Comparison of ENCODE assay signal across 21 cellular contexts in the genomic region with DNA sequence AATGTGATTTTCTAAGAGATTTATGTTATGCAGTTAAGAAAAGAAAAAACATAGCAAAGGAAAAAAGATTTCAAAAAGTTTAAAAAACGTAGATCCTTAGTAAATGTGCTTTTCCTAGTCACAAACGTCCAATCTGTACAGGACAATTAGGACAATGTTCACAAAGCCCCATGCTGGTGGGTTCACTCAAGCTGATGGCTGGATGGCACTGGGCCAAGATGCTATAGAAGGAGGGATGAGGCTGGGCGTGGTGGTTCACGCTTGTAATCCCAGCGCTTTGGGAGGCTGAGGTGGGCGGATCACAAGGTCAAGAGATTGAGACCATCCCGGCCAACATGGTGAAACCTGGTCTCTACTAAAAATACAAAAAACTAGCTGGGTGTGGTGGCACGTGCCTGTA. TPM values are rescaled to one million over a fixed set of nuclear protein-coding genes. Genes with fewer than 3 reads are reported as not detected.
DNase-seq lines count a peak whose midpoint lies in the region; ATAC-seq and TF ChIP-seq lines count a peak whose summit lies in the region.
"Had no signal": no experiment of that assay in that cellular context is flagged by ENCODE, and none has a peak within 500 bp of the region (broad histone marks: within the 10 kb centered on the region; RNA-seq: fewer than 3 reads in every experiment).

No MANE protein-coding gene starts in this region.

- H3K27me3 ChIP-seq in right atrium auricular region: no peaks in the 10 kb centered on the region
- no peaks in the 10 kb centered on the region for H3K27me3 ChIP-seq in heart right ventricle
- no peaks in the 10 kb centered on the region for H3K27me3 ChIP-seq in endodermal cell (ENCODE audit: control insufficient read depth, insufficient read depth, low read length, poor library complexity, severe bottlenecking)
- no peaks in the 10 kb centered on the region for H3K27me3 ChIP-seq in psoas muscle (ENCODE audit: insufficient read depth in 3 of 3, low read length in 2 of 3)
- H3K27me3 ChIP-seq in uterus: no peaks in the 10 kb centered on the region
- H3K27me3 ChIP-seq: BLaER1, SJSA1 had no signal

- H3K9me3 Mint-ChIP-seq in endodermal cell (peaks cover 6% of the 10 kb centered on the region), WTC11 (peaks cover 27% of the 10 kb centered on the region)

- no peak overlapping the region for H3K9ac ChIP-seq in endodermal cell (ENCODE audit: extremely low read depth, low read length, poor library complexity, severe bottlenecking)
- H3K9ac ChIP-seq: BLaER1 had no signal

- H3K4me3 Mint-ChIP-seq in endodermal cell (no peak overlapping the region), WTC11 (no peak overlapping the region)
- H3K4me3 Mint-ChIP-seq: CD4-positive, alpha-beta memory T cell; GM23338 had no signal

- intact Hi-C loops in heart right ventricle (cut with DNase I) (no loop called here), psoas muscle (cut with DNase I) (no loop called here), uterus (cut with DNase I; ENCODE audit: low total_unique reads) (no loop called here)

- TF ChIP-seq CTCF in right atrium auricular region (IDR thresholded peaks at IDR 0.05) (no peak), heart right ventricle (IDR thresholded peaks at IDR 0.05) (no peak), endodermal cell (conservative IDR thresholded peaks at IDR 0.05) (no peak), psoas muscle (IDR thresholded peaks at IDR 0.05) (no peak), uterus (IDR thresholded peaks at IDR 0.05) (no peak), WTC11 (IDR thresholded peaks at IDR 0.05) (no peak)

- CTCF ChIA-PET in WTC11 (lab: Charles Lee): interaction anchor here (0.6 kb wide), 1 partner anchor 907 kb away, joined by 5 read pairs; no protein-coding TSS in a partner anchor

- TF ChIP-seq POLR2A in uterus (IDR thresholded peaks at IDR 0.05): no peak

- H3K36me3 Mint-ChIP-seq in endodermal cell (ENCODE audit: low read depth) (peaks cover 13% of the 10 kb centered on the region), WTC11 (peaks cover 23% of the 10 kb centered on the region)

- H3K9me3 ChIP-seq in right atrium auricular region (no peaks in the 10 kb centered on the region), heart right ventricle (peaks cover 0 to 6% (median 0%) of the 10 kb centered on the region in 11 donors), endodermal cell (ENCODE audit: control insufficient read depth, low read length) (peaks cover 22% of the 10 kb centered on the region), psoas muscle (no peaks in the 10 kb centered on the region), uterus (no peaks in the 10 kb centered on the region)
- H3K9me3 ChIP-seq: A549, SJSA1 had no signal

- ATAC-seq in heart right ventricle: no peak
- no peak for ATAC-seq in psoas muscle
- ATAC-seq in WTC11: no peak
- ATAC-seq: A549, GM23338, HCT116, PC-3 had no signal

- H3K27ac ChIP-seq in right atrium auricular region (peak overlapping the region; percentile 46 to 76), heart right ventricle (peak overlapping the region in 1 of 10 donors; percentile 55), endodermal cell (ENCODE audit: low read depth, low read length) (no peak overlapping the region), psoas muscle (peak overlapping the region; percentile 82), uterus (peak overlapping the region; percentile 74 to 87)
- H3K27ac ChIP-seq: A549, BLaER1, RWPE1, SJSA1 had no signal

- H3K27ac Mint-ChIP-seq in endodermal cell (no peak overlapping the region), WTC11 (no peak overlapping the region)
- H3K27ac Mint-ChIP-seq: GM23338 had no signal

- no peak for DNase-seq in right atrium auricular region (ENCODE audit: low spot score)
- no peak for DNase-seq in heart right ventricle
- DNase-seq in endodermal cell: peak; percentile 15
- DNase-seq in psoas muscle: no peak
- no peak for DNase-seq in uterus
- DNase-seq in WTC11 (ENCODE audit: low spot score): no peak
- no peak for DNase-seq in NCI-H2227 treated with DMSO at 0.1 percent for 48 hours (lab: John Stamatoyannopoulos, UW)
- DNase-seq in stimulated activated CD4-positive, alpha-beta T cell treated with anti-CD3 and anti-CD28 coated beads, Interleukin-4, amount 100 ng/mL, for 24 hours: no peak
- DNase-seq: Calu3; CD4-positive, alpha-beta memory T cell; GF-D8; KG1; MV-4-11; NCI-H187 treated with DMSO at 0.1 percent for 48 hours; PC-3 had no signal

- 79 to 81% methylated on average over 8 of the region's 8 CpGs for WGBS in heart right ventricle, 2 donors
- 92 to 93% methylated on average over 6 to 8 of the region's 8 CpGs for WGBS in endodermal cell (ENCODE audit: insufficient coverage in 1 of 2, insufficient read length in 1 of 2), 2 experiments
- 56 to 75% (median 63%) methylated on average over 8 of the region's 8 CpGs for WGBS in psoas muscle, 3 donors

- H3K4me3 ChIP-seq in right atrium auricular region (no peak overlapping the region), heart right ventricle (no peak overlapping the region), endodermal cell (ENCODE audit: low read length) (no peak overlapping the region), psoas muscle (peak overlapping the region; percentile 33), uterus (no peak overlapping the region)
- H3K4me3 ChIP-seq: A549, BLaER1, GM23338, SJSA1 had no signal

- peaks cover 0 to 61% of the 10 kb centered on the region in 2 donors for H3K4me1 ChIP-seq in right atrium auricular region
- peaks cover 8 to 60% (median 54%) of the 10 kb centered on the region in 9 donors for H3K4me1 ChIP-seq in heart right ventricle
- no peaks in the 10 kb centered on the region for H3K4me1 ChIP-seq in endodermal cell (ENCODE audit: control insufficient read depth, insufficient read depth, low read length)
- H3K4me1 ChIP-seq in psoas muscle: peaks cover 81% of the 10 kb centered on the region
- peaks cover 10 to 21% of the 10 kb centered on the region in 2 donors for H3K4me1 ChIP-seq in uterus
- H3K4me1 ChIP-seq: A549, BLaER1 had no signal

- POLR2A ChIA-PET in WTC11 (lab: Charles Lee): no interaction called here

- H3K27me3 Mint-ChIP-seq in endodermal cell (ENCODE audit: insufficient read depth): no peaks in the 10 kb centered on the region
- no peaks in the 10 kb centered on the region for H3K27me3 Mint-ChIP-seq in WTC11 (ENCODE audit: low read depth)
- H3K27me3 Mint-ChIP-seq: CD4-positive, alpha-beta memory T cell had no signal

- H3K36me3 ChIP-seq in right atrium auricular region (peaks cover 4% of the 10 kb centered on the region), heart right ventricle (no peaks in the 10 kb centered on the region), endodermal cell (ENCODE audit: control insufficient read depth, insufficient read depth, low read length) (no peaks in the 10 kb centered on the region), psoas muscle (ENCODE audit: insufficient read depth in 1 of 2, low read depth in 1 of 2) (peaks cover 0 to 52% of the 10 kb centered on the region in 2 donors), uterus (no peaks in the 10 kb centered on the region)
- H3K36me3 ChIP-seq: SJSA1 had no signal

- H3K4me1 Mint-ChIP-seq in endodermal cell (peaks cover 1% of the 10 kb centered on the region), WTC11 (peaks cover 13% of the 10 kb centered on the region)

TF ChIP-seq in WTC11, 78 proteins besides CTCF, POLR2A, EP300 and RAD21:
- no peak for TF ChIP-seq ZMAT4 (CRISPR knock-in tag; IDR thresholded peaks at IDR 0.05)
- TF ChIP-seq, protein P1, sequence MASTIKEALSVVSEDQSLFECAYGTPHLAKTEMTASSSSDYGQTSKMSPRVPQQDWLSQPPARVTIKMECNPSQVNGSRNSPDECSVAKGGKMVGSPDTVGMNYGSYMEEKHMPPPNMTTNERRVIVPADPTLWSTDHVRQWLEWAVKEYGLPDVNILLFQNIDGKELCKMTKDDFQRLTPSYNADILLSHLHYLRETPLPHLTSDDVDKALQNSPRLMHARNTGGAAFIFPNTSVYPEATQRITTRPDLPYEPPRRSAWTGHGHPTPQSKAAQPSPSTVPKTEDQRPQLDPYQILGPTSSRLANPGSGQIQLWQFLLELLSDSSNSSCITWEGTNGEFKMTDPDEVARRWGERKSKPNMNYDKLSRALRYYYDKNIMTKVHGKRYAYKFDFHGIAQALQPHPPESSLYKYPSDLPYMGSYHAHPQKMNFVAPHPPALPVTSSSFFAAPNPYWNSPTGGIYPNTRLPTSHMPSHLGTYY (CRISPR knock-in tag; IDR thresholded peaks at IDR 0.05): no peak

RNA-seq across cellular contexts. Expression of gene SVIL, which starts 22.1 kb away (rescaled TPM):
- 100 to 1,000 TPM; 260 to 340 TPM for total RNA-seq in right atrium auricular region
- total RNA-seq in heart right ventricle: 100 to 1,000 TPM; 287 to 655 (median 537) TPM
- 100 to 1,000 TPM in 1 of 2 donors, 10 to 100 TPM in 1; 38.6 to 115 TPM for polyA plus RNA-seq in heart right ventricle
- 10 to 100 TPM; 25.2 to 32.9 TPM for total RNA-seq in endodermal cell
- 21.7 TPM for polyA plus RNA-seq in endodermal cell (2013, experiment 1 of 2)
- polyA plus RNA-seq in endodermal cell (2013, experiment 2 of 2): 17.3 TPM
- total RNA-seq in psoas muscle: 1,000 to 10,000 TPM in 2 of 4 donors, 100 to 1,000 TPM in 2; 792 to 1,728 (median 949) TPM
- 100 to 1,000 TPM in 2 of 3 donors, 10 to 100 TPM in 1; 70.6 to 536 (median 234) TPM for polyA plus RNA-seq in psoas muscle
- 100 to 1,000 TPM; 108 to 316 (median 209) TPM for total RNA-seq in uterus
- total RNA-seq in WTC11 (2021): 27.1 to 28.7 TPM (median 28.0 TPM) in 3 replicates
